Comparison of ENCODE assay signal across 1 cellular context in the genomic region with DNA sequence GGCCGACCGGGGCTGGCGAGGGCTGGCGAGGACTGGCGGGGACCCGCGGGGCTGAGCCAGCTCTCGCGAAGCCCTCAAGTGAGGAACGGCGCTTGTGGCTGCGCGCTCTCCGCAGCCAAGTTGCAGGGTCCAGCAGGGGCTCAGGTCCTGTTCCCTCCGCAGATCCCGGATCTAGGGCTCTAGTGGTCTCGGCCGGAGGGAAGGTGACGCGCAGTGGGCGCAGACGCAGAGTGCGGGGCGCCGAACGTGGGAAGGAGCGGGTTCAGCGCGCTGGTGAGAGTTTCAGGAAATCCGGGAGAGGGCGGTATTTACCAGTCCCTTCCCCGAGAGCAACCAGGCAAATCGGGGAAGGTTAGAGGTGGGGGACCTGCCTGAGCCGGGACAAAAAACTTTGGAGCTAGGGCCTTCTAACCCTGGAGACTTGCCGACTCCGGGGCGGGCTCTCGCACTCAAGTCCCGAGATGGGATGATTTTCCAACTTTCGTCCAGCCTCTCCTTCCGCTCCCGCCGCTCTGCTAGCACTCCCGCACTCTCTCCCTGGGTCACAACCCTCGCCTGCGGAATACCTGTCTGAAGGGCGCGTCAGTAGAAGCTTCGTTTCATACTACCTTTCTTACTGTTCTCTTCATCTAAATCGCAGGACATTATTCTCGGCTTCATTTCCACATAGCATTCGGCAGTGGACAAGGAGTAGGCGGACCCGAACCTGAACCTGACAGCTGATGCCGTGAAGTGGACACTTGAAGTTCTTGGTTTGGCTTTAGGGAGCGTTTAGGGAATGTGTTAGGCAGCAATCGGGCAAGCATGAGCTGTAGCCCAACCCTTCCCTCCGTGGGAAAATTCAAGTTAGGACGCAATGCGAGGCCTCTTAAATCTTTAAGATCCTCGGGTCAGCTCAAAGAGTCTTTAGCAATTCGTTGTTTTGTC.
TF ChIP-seq lines count a peak whose summit lies in the region.

No MANE protein-coding gene starts in this region.

TF ChIP-seq in HepG2, 621 proteins besides CTCF, POLR2A, EP300 and RAD21 (continued from another document):
- TF ChIP-seq, protein P1, sequence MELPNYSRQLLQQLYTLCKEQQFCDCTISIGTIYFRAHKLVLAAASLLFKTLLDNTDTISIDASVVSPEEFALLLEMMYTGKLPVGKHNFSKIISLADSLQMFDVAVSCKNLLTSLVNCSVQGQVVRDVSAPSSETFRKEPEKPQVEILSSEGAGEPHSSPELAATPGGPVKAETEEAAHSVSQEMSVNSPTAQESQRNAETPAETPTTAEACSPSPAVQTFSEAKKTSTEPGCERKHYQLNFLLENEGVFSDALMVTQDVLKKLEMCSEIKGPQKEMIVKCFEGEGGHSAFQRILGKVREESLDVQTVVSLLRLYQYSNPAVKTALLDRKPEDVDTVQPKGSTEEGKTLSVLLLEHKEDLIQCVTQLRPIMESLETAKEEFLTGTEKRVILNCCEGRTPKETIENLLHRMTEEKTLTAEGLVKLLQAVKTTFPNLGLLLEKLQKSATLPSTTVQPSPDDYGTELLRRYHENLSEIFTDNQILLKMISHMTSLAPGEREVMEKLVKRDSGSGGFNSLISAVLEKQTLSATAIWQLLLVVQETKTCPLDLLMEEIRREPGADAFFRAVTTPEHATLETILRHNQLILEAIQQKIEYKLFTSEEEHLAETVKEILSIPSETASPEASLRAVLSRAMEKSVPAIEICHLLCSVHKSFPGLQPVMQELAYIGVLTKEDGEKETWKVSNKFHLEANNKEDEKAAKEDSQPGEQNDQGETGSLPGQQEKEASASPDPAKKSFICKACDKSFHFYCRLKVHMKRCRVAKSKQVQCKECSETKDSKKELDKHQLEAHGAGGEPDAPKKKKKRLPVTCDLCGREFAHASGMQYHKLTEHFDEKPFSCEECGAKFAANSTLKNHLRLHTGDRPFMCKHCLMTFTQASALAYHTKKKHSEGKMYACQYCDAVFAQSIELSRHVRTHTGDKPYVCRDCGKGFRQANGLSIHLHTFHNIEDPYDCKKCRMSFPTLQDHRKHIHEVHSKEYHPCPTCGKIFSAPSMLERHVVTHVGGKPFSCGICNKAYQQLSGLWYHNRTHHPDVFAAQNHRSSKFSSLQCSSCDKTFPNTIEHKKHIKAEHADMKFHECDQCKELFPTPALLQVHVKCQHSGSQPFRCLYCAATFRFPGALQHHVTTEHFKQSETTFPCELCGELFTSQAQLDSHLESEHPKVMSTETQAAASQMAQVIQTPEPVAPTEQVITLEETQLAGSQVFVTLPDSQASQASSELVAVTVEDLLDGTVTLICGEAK (IDR thresholded peaks at IDR 0.05) = no peak
- TF ChIP-seq, protein P1 (CRISPR knock-in tag; IDR thresholded peaks at IDR 0.05) = no peak; the same call in 1 of the 2 replicates
- TF ChIP-seq ZNF225 (CRISPR knock-in tag; IDR thresholded peaks at IDR 0.05) (peak; percentile 44; the same call in 1 of the 2 replicates), FOXK2 (IDR thresholded peaks at IDR 0.05) (no peak), ZNF264 (CRISPR knock-in tag; IDR thresholded peaks at IDR 0.05) (no peak), SRY (CRISPR knock-in tag; IDR thresholded peaks at IDR 0.05) (no peak), ZNF329 (CRISPR knock-in tag; IDR thresholded peaks at IDR 0.05; ENCODE audit: low read depth) (no peak), CC2D1A (CRISPR knock-in tag; IDR thresholded peaks at IDR 0.05) (no peak), FIP1L1 (IDR thresholded peaks at IDR 0.05; ENCODE audit: borderline replicate concordance, insufficient read depth, low read depth, low read length) (0 out of 2 replicates have a peak, but pooled peaks have one; percentile 26), GPN1 (CRISPR knock-in tag; IDR thresholded peaks at IDR 0.05; ENCODE audit: borderline replicate concordance) (no peak), ADNP (CRISPR knock-in tag; IDR thresholded peaks at IDR 0.05) (no peak), KLF9 (CRISPR knock-in tag; IDR thresholded peaks at IDR 0.05; ENCODE audit: low read depth) (no peak)
